1 cellular context compared by ENCODE assay signal in genomic region chr1:155911156-155912055, GRCh38.
TF ChIP-seq lines count a peak whose summit lies in the region.

TSS of gene RIT1 (minus strand) at chr1:155911349. CDS start at chr1:155910761, 588 bp downstream.

TF ChIP-seq in SK-N-SH, 30 proteins besides CTCF, POLR2A, EP300 and RAD21:
- TF ChIP-seq MEF2A (IDR thresholded peaks at IDR 0.05; ENCODE audit: borderline replicate concordance, low read depth) (no peak), TAF1 (IDR thresholded peaks at IDR 0.05; ENCODE audit: borderline replicate concordance, low read depth, low read length) (peak; percentile 11; the same call in 1 of the 2 replicates), USF2 (IDR thresholded peaks at IDR 0.05; ENCODE audit: borderline replicate concordance, low read depth, low read length) (no peak), YY1 (IDR thresholded peaks at IDR 0.05; ENCODE audit: low read depth) (peak; percentile 84; the same call in 1 of the 2 replicates), TEAD4 (IDR thresholded peaks at IDR 0.05; ENCODE audit: borderline replicate concordance, insufficient read depth) (no peak), FOSL2 (IDR thresholded peaks at IDR 0.05; ENCODE audit: borderline replicate concordance, low read depth) (0 out of 2 replicates have a peak, but pooled peaks have one; percentile 5), SIN3A (IDR thresholded peaks at IDR 0.05; ENCODE audit: borderline replicate concordance, low read depth, low read length) (no peak; the same call in 1 of the 2 replicates), IRF3 (IDR thresholded peaks at IDR 0.05; ENCODE audit: low read depth, low read length) (no peak), MXI1 (IDR thresholded peaks at IDR 0.05; ENCODE audit: low read depth, low read length) (peak; percentile 46; the same call in 1 of the 2 replicates), SMC3 (IDR thresholded peaks at IDR 0.05; ENCODE audit: low read depth, low read length) (no peak; the same call in 1 of the 2 replicates), EZH2phosphoT487 (IDR thresholded peaks at IDR 0.05; ENCODE audit: borderline replicate concordance, low read depth) (no peak), ZBTB33 (IDR thresholded peaks at IDR 0.05; ENCODE audit: borderline replicate concordance, low read depth) (no peak), NFIC (IDR thresholded peaks at IDR 0.05; ENCODE audit: borderline replicate concordance) (no peak), REST (IDR thresholded peaks at IDR 0.05; ENCODE audit: low read depth, low read length) (no peak), MAX (IDR thresholded peaks at IDR 0.05; ENCODE audit: low read depth) (no peak), GATA2 (CRISPR knock-in tag; IDR thresholded peaks at IDR 0.05) (no peak), CHD2 (IDR thresholded peaks at IDR 0.05; ENCODE audit: low read length, partially characterized antibody) (no peak), RXRA (IDR thresholded peaks at IDR 0.05; ENCODE audit: borderline replicate concordance, low read depth) (no peak), TCF12 (IDR thresholded peaks at IDR 0.05) (no peak; the same call in 1 of the 2 replicates), GABPA (IDR thresholded peaks at IDR 0.05; ENCODE audit: low read depth) (no peak), PBX3 (IDR thresholded peaks at IDR 0.05) (peak; percentile 40), RCOR1 (IDR thresholded peaks at IDR 0.05; ENCODE audit: low read length) (no peak), FOXJ3 (CRISPR knock-in tag; IDR thresholded peaks at IDR 0.05) (no peak), RFX5 (IDR thresholded peaks at IDR 0.05; ENCODE audit: low read length) (no peak), POLR2AphosphoS5 (IDR thresholded peaks at IDR 0.05; ENCODE audit: low read depth, low read length) (peak; percentile 44), JUND (IDR thresholded peaks at IDR 0.05) (0 out of 2 replicates have a peak, but pooled peaks have one; percentile 19), ELF1 (IDR thresholded peaks at IDR 0.05) (no peak), NRF1 (IDR thresholded peaks at IDR 0.05; ENCODE audit: low read depth, low read length) (no peak)
